ENCODE assay signal across 20 cellular contexts in the genomic region with DNA sequence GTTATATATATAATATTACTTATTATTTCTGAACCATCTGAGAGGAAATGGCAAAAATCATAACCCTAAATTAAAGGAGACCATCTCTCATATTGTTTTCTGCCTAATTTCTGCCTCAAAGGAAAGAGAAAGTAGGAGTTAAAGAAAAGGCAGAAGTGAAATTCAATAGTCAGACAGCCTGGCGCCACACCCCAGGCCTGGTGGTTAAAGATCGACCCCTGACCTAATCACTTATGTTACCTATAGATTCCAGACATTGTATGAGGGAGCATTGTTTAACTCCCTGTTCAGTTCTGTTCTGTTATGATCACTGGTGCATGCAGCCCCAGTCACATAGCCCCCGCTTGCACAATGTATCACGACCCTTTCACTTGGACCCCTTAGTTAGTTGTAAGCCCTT. TPM values are rescaled to one million over a fixed set of nuclear protein-coding genes. Genes with fewer than 3 reads are reported as not detected.
DNase-seq lines count a peak whose midpoint lies in the region; ATAC-seq, FAIRE-seq and TF ChIP-seq lines count a peak whose summit lies in the region.
"Had no signal": no experiment of that assay in that cellular context is flagged by ENCODE, and none has a peak within 500 bp of the region (broad histone marks: within the 10 kb centered on the region; RNA-seq: fewer than 3 reads in every experiment).

No MANE protein-coding gene starts in this region.

- no peaks in the 10 kb centered on the region for H3K36me3 Mint-ChIP-seq in activated T-helper 17 cell treated with anti-CD3 and anti-CD28 coated beads, Interleukin-2, amount 50 U/mL, for 72 hours (ENCODE audit: low read depth)
- peaks cover 14 to 18% of the 10 kb centered on the region in 2 donors for H3K36me3 Mint-ChIP-seq in stimulated activated naive B cell treated with anti-CD40 and anti-IgM and Interleukin-4, amounts not matched to agents 10 μg/mL and 1 μg/mL and 100 μg/mL, for 72 hours
- peaks cover 3% of the 10 kb centered on the region for H3K36me3 Mint-ChIP-seq in T-helper 2 cell treated with Interferon-gamma antibody and Interleukin-4, amounts not matched to agents 5 μg/mL and 100 μg/mL, for 36 hours (ENCODE audit: low read depth)
- H3K36me3 Mint-ChIP-seq: T-cell had no signal

- H3K4me3 Mint-ChIP-seq in activated T-helper 17 cell treated with anti-CD3 and anti-CD28 coated beads, Interleukin-2, amount 50 U/mL, for 72 hours = peak overlapping the region; percentile 61
- H3K4me3 Mint-ChIP-seq in stimulated activated naive B cell treated with anti-CD40 and anti-IgM and Interleukin-4, amounts not matched to agents 10 μg/mL and 1 μg/mL and 100 μg/mL, for 72 hours = no peak overlapping the region
- no peak overlapping the region for H3K4me3 Mint-ChIP-seq in T-helper 2 cell treated with Interferon-gamma antibody and Interleukin-4, amounts not matched to agents 5 μg/mL and 100 μg/mL, for 36 hours
- H3K4me3 Mint-ChIP-seq: T-cell had no signal

- H3K27ac Mint-ChIP-seq in activated T-helper 17 cell treated with anti-CD3 and anti-CD28 coated beads, Interleukin-2, amount 50 U/mL, for 72 hours = no peak overlapping the region
- H3K27ac Mint-ChIP-seq in stimulated activated naive B cell treated with anti-CD40 and anti-IgM and Interleukin-4, amounts not matched to agents 10 μg/mL and 1 μg/mL and 100 μg/mL, for 72 hours = no peak overlapping the region
- no peak overlapping the region for H3K27ac Mint-ChIP-seq in T-helper 2 cell treated with Interferon-gamma antibody and Interleukin-4, amounts not matched to agents 5 μg/mL and 100 μg/mL, for 36 hours
- H3K27ac Mint-ChIP-seq: T-cell had no signal

- DNase-seq in GM12891 (ENCODE audit: insufficient read length, low spot score) (no peak), MV-4-11 (lab: John Stamatoyannopoulos, UW) (peak; percentile 67), amygdala (lab: John Stamatoyannopoulos, UW) (no peak), NCI-H1048 (lab: John Stamatoyannopoulos, UW) (no peak)
- DNase-seq in stimulated activated naive B cell treated with anti-CD40 and anti-IgM and Interleukin-4, amounts not matched to agents 10 μg/mL and 1 μg/mL and 100 μg/mL, for 72 hours = no peak
- DNase-seq in T-helper 2 cell treated with Interferon-gamma antibody and Interleukin-4, amounts not matched to agents 5 μg/mL and 100 μg/mL, for 36 hours (ENCODE audit: low spot score) = no peak
- DNase-seq: ACHN, DMS79 treated with DMSO at 0.1 percent for 48 hours, GM23248, NCI-H1436, NCI-H1930, NCI-H345, NCI-H524 treated with DMSO at 0.1 percent for 48 hours, RPMI8226, SHP77 treated with DMSO at 0.1 percent for 48 hours, SK-N-SH, T-cell had no signal

- peaks cover 6% of the 10 kb centered on the region for H3K27me3 Mint-ChIP-seq in activated T-helper 17 cell treated with anti-CD3 and anti-CD28 coated beads, Interleukin-2, amount 50 U/mL, for 72 hours
- H3K27me3 Mint-ChIP-seq in stimulated activated naive B cell treated with anti-CD40 and anti-IgM and Interleukin-4, amounts not matched to agents 10 μg/mL and 1 μg/mL and 100 μg/mL, for 72 hours = peaks cover 8 to 12% of the 10 kb centered on the region in 2 donors
- H3K27me3 Mint-ChIP-seq in T-helper 2 cell treated with Interferon-gamma antibody and Interleukin-4, amounts not matched to agents 5 μg/mL and 100 μg/mL, for 36 hours (ENCODE audit: low read depth) = no peaks in the 10 kb centered on the region

- H3K4me1 Mint-ChIP-seq in activated T-helper 17 cell treated with anti-CD3 and anti-CD28 coated beads, Interleukin-2, amount 50 U/mL, for 72 hours = peaks cover 25% of the 10 kb centered on the region
- peaks cover 7 to 8% of the 10 kb centered on the region in 2 donors for H3K4me1 Mint-ChIP-seq in stimulated activated naive B cell treated with anti-CD40 and anti-IgM and Interleukin-4, amounts not matched to agents 10 μg/mL and 1 μg/mL and 100 μg/mL, for 72 hours
- peaks cover 7% of the 10 kb centered on the region for H3K4me1 Mint-ChIP-seq in T-helper 2 cell treated with Interferon-gamma antibody and Interleukin-4, amounts not matched to agents 5 μg/mL and 100 μg/mL, for 36 hours (ENCODE audit: low read depth)

- peaks cover 13% of the 10 kb centered on the region for H3K9me3 Mint-ChIP-seq in activated T-helper 17 cell treated with anti-CD3 and anti-CD28 coated beads, Interleukin-2, amount 50 U/mL, for 72 hours
- peaks cover 17 to 25% of the 10 kb centered on the region in 2 donors for H3K9me3 Mint-ChIP-seq in stimulated activated naive B cell treated with anti-CD40 and anti-IgM and Interleukin-4, amounts not matched to agents 10 μg/mL and 1 μg/mL and 100 μg/mL, for 72 hours
- peaks cover 51% of the 10 kb centered on the region for H3K9me3 Mint-ChIP-seq in T-helper 2 cell treated with Interferon-gamma antibody and Interleukin-4, amounts not matched to agents 5 μg/mL and 100 μg/mL, for 36 hours

- peak; percentile 23 for ATAC-seq in activated T-helper 17 cell treated with anti-CD3 and anti-CD28 coated beads, Interleukin-2, amount 50 U/mL, for 72 hours (replicated peaks)
- ATAC-seq in stimulated activated naive B cell treated with anti-CD40 and anti-IgM and Interleukin-4, amounts not matched to agents 10 μg/mL and 1 μg/mL and 100 μg/mL, for 72 hours (replicated peaks) = peak; percentile 48 to 54
- ATAC-seq: HCT116, T-cell had no signal

- TF ChIP-seq POLR2A in GM12891 (IDR thresholded peaks at IDR 0.05; ENCODE audit: low read depth, low read length) = no peak

- peak; percentile 41 for FAIRE-seq in GM12891 (lab: Jason Lieb, UNC)
- FAIRE-seq: GM19239 had no signal

TF ChIP-seq in GM12891, 5 proteins besides CTCF, POLR2A, EP300 and RAD21:
- TF ChIP-seq TAF1 (IDR thresholded peaks at IDR 0.05; ENCODE audit: low read depth, low read length) (no peak), PAX5 (IDR thresholded peaks at IDR 0.05; ENCODE audit: insufficient read depth, low read length, severe bottlenecking) (no peak), POLR2AphosphoS5 (IDR thresholded peaks at IDR 0.05; ENCODE audit: low read depth, low read length) (no peak), SPI1 (IDR thresholded peaks at IDR 0.05; ENCODE audit: low read depth, low read length) (peak; percentile 85)

RNA-seq across cellular contexts. Expression of a gene that starts 24.9 kb away (rescaled TPM):
- 0.03 TPM for polyA plus RNA-seq in GM12891 (2012; ENCODE audit: low read depth, missing spikeins)
- under 1 TPM in 1 of 2 donors, not detected in 1; 0.19 TPM for total RNA-seq in activated T-helper 17 cell treated with anti-CD3 and anti-CD28 coated beads, Interleukin-2, amount 50 U/mL, for 72 hours
